Comparison of ENCODE assay signal across 10 cellular contexts in genomic region chr7:106070201-106070551, GRCh38. TPM values are rescaled to one million over a fixed set of nuclear protein-coding genes. Genes with fewer than 3 reads are reported as not detected.
DNase-seq lines count a peak whose midpoint lies in the region; ATAC-seq, FAIRE-seq and TF ChIP-seq lines count a peak whose summit lies in the region.
"Had no signal": no experiment of that assay in that cellular context is flagged by ENCODE, and none has a peak within 500 bp of the region (broad histone marks: within the 10 kb centered on the region; RNA-seq: fewer than 3 reads in every experiment).

No MANE protein-coding gene starts in this region.

- no peaks in the 10 kb centered on the region for H3K9me3 Mint-ChIP-seq in CD4-positive, alpha-beta T cell
- no peaks in the 10 kb centered on the region for H3K9me3 Mint-ChIP-seq in naive thymus-derived CD8-positive, alpha-beta T cell

- peak overlapping the region; percentile 95 for H3K27ac Mint-ChIP-seq in CD4-positive, alpha-beta T cell
- H3K27ac Mint-ChIP-seq in naive thymus-derived CD8-positive, alpha-beta T cell = peak overlapping the region in 7 of 10 donors; percentile 67 to 99 (median 96)

- no peak for DNase-seq in CD4-positive, alpha-beta T cell
- DNase-seq in NCI-H2029 treated with DMSO at 0.1 percent for 48 hours (lab: John Stamatoyannopoulos, UW) (peak; percentile 26), body of pancreas (peak; percentile 62 to 82 (median 78)), SIG-M5 (lab: John Stamatoyannopoulos, UW) (no peak), GM12891 (ENCODE audit: insufficient read length, low spot score) (no peak), NCI-H146 treated with DMSO at 0.1 percent for 48 hours (lab: John Stamatoyannopoulos, UW; ENCODE audit: unreplicated experiment) (no peak), HK-2 (ENCODE audit: unreplicated experiment) (no peak)
- no peak for DNase-seq in naive thymus-derived CD8-positive, alpha-beta T cell
- DNase-seq: activated CD4-positive, alpha-beta T cell treated with anti-CD3 and anti-CD28 coated beads for 4 hours; MG63 had no signal

- CTCF ChIA-PET in CD4-positive, alpha-beta T cell (lab: Charles Lee) = interaction anchor here (1.3 kb wide), 1 partner anchor 84 kb away, joined by 4 read pairs; no protein-coding TSS in a partner anchor

- H3K4me1 Mint-ChIP-seq in CD4-positive, alpha-beta T cell (ENCODE audit: low read depth) = peaks cover 56% of the 10 kb centered on the region
- peaks cover 34 to 72% (median 59%) of the 10 kb centered on the region in 4 donors for H3K4me1 Mint-ChIP-seq in naive thymus-derived CD8-positive, alpha-beta T cell

- no peaks in the 10 kb centered on the region for H3K27me3 Mint-ChIP-seq in CD4-positive, alpha-beta T cell
- H3K27me3 Mint-ChIP-seq in naive thymus-derived CD8-positive, alpha-beta T cell = no peaks in the 10 kb centered on the region

- H3K9me3 ChIP-seq in CD4-positive, alpha-beta T cell (ENCODE audit: control insufficient read depth, low read length) = no peaks in the 10 kb centered on the region
- H3K9me3 ChIP-seq in body of pancreas = no peaks in the 10 kb centered on the region
- H3K9me3 ChIP-seq: MG63 had no signal

- no peaks in the 10 kb centered on the region for H3K27me3 ChIP-seq in CD4-positive, alpha-beta T cell (ENCODE audit: control insufficient read depth, insufficient read depth, low read length)
- H3K27me3 ChIP-seq in body of pancreas = no peaks in the 10 kb centered on the region
- H3K27me3 ChIP-seq: MG63 had no signal

- peaks cover 45% of the 10 kb centered on the region for H3K4me1 ChIP-seq in body of pancreas

- H3K36me3 ChIP-seq in body of pancreas (replicated peaks in 1 of 2; ENCODE audit: insufficient read depth in 1 of 2, low read depth in 2 of 2) = no peaks in the 10 kb centered on the region
- H3K36me3 ChIP-seq: MG63 had no signal

- H3K4me3 Mint-ChIP-seq in CD4-positive, alpha-beta T cell = no peak overlapping the region
- H3K4me3 Mint-ChIP-seq in naive thymus-derived CD8-positive, alpha-beta T cell = no peak overlapping the region

- TF ChIP-seq CTCF in CD4-positive, alpha-beta T cell (IDR thresholded peaks at IDR 0.05) = no peak
- TF ChIP-seq CTCF in body of pancreas (IDR thresholded peaks at IDR 0.05) = no peak

- intact Hi-C loops in CD4-positive, alpha-beta T cell (cut with DNase I, micrococcal nuclease) = loop anchor here (2.0 kb wide), 2 partner anchors 41 to 47 kb away; no protein-coding TSS in a partner anchor
- intact Hi-C loops in body of pancreas (cut with DNase I) = no loop called here

- no peak overlapping the region for H3K4me3 ChIP-seq in body of pancreas
- H3K4me3 ChIP-seq: MG63 had no signal

- no peak overlapping the region for H3K27ac ChIP-seq in CD4-positive, alpha-beta T cell (ENCODE audit: low read depth, low read length)
- H3K27ac ChIP-seq in body of pancreas = peak overlapping the region in 2 of 4 donors; percentile 77 to 81

- TF ChIP-seq POLR2A in body of pancreas (IDR thresholded peaks at IDR 0.05) (no peak), GM12891 (IDR thresholded peaks at IDR 0.05; ENCODE audit: low read depth, low read length) (no peak)

- POLR2A ChIA-PET in CD4-positive, alpha-beta T cell (lab: Charles Lee) = interaction anchor here (2.0 to 4.3 kb wide), 4 partner anchors 12 to 1098 kb away, joined by 13 to 149 read pairs (median 16); partner anchors contain the start of genes HBP1 and SYPL1
- POLR2A ChIA-PET in naive thymus-derived CD8-positive, alpha-beta T cell (lab: Charles Lee) = interaction anchor here (0.8 to 6.6 kb wide), 2 partner anchors 41 to 84 kb away, joined by 3 to 149 read pairs; partner anchors contain the start of gene SYPL1

- no peaks in the 10 kb centered on the region for H3K36me3 Mint-ChIP-seq in CD4-positive, alpha-beta T cell (ENCODE audit: low read depth)
- no peaks in the 10 kb centered on the region for H3K36me3 Mint-ChIP-seq in naive thymus-derived CD8-positive, alpha-beta T cell

- WGBS in body of pancreas, 2 donors = 37 to 100% methylated on average over 2 to 5 of the region's 5 CpGs

- no peak for FAIRE-seq in GM12891 (lab: Jason Lieb, UNC)

- ATAC-seq in CD4-positive, alpha-beta T cell (ENCODE audit: poor library complexity) = no peak
- ATAC-seq in body of pancreas = peak; percentile 72
- ATAC-seq in naive thymus-derived CD8-positive, alpha-beta T cell = no peak

TF ChIP-seq in GM12891, 5 proteins besides CTCF, POLR2A, EP300 and RAD21:
- no peak for TF ChIP-seq TAF1 (IDR thresholded peaks at IDR 0.05; ENCODE audit: low read depth, low read length)
- no peak for TF ChIP-seq POLR2AphosphoS5 (IDR thresholded peaks at IDR 0.05; ENCODE audit: low read depth, low read length)
- no peak for TF ChIP-seq PAX5 (IDR thresholded peaks at IDR 0.05; ENCODE audit: insufficient read depth, low read length, severe bottlenecking)
- no peak for TF ChIP-seq SPI1 (IDR thresholded peaks at IDR 0.05; ENCODE audit: low read depth, low read length)
- TF ChIP-seq POU2F2 (IDR thresholded peaks at IDR 0.05; ENCODE audit: low read depth, low read length) = no peak

RNA-seq across cellular contexts. Expression of gene SYPL1, which starts 41.9 kb away (rescaled TPM):
- 10 to 100 TPM; 51.2 to 53.1 TPM for total RNA-seq in CD4-positive, alpha-beta T cell
- 10 to 100 TPM; 35.6 to 44.1 TPM for total RNA-seq in body of pancreas
- total RNA-seq in naive thymus-derived CD8-positive, alpha-beta T cell = 10 to 100 TPM; 56.8 to 58.4 TPM
- polyA plus RNA-seq in naive thymus-derived CD8-positive, alpha-beta T cell = 10 to 100 TPM; 67.5 to 78.4 (median 68.8) TPM
- 29.5 TPM for polyA plus RNA-seq in GM12891 (2012; ENCODE audit: low read depth, missing spikeins)

Comparison
In these comparisons a context has a peak if more than half of its experiments do, and no peak if none do; other contexts are left out.
1. DNase-seq: peak in NCI-H2029 treated with DMSO at 0.1 percent for 48 hours (single experiment) and body of pancreas (4 of 4); none in CD4-positive, alpha-beta T cell (0 of 10), naive thymus-derived CD8-positive, alpha-beta T cell (0 of 10), SIG-M5 (single experiment), GM12891 (single experiment), NCI-H146 treated with DMSO at 0.1 percent for 48 hours (single experiment) and HK-2 (single experiment).